13 cellular contexts compared by ENCODE assay signal in genomic region chr5:172364773-172365172, GRCh38.
DNase-seq lines count a peak whose midpoint lies in the region; ATAC-seq and TF ChIP-seq lines count a peak whose summit lies in the region.
"Had no signal": no experiment of that assay in that cellular context is flagged by ENCODE, and none has a peak within 500 bp of the region (broad histone marks: within the 10 kb centered on the region; RNA-seq: fewer than 3 reads in every experiment).

No MANE protein-coding gene starts in this region.

- no peak overlapping the region for H3K4me3 Mint-ChIP-seq in T-helper 17 cell
- H3K4me3 Mint-ChIP-seq in activated naive CD8-positive, alpha-beta T cell treated with anti-CD3 and anti-CD28 coated beads for 36 hours, result no peak overlapping the region
- H3K4me3 Mint-ChIP-seq: memory B cell had no signal

- intact Hi-C loops in stomach (cut with DNase I; ENCODE audit: low total_unique reads), result no loop called here

- H3K36me3 Mint-ChIP-seq in T-helper 17 cell (ENCODE audit: low read depth), result no peaks in the 10 kb centered on the region
- no peaks in the 10 kb centered on the region for H3K36me3 Mint-ChIP-seq in activated naive CD8-positive, alpha-beta T cell treated with anti-CD3 and anti-CD28 coated beads for 36 hours
- H3K36me3 Mint-ChIP-seq: memory B cell had no signal

- ATAC-seq in T-helper 17 cell (no peak), GM18868 (IDR thresholded peaks at IDR 0.05; ENCODE audit: unreplicated experiment) (no peak)

- H3K4me1 ChIP-seq in stomach, result no peaks in the 10 kb centered on the region
- H3K4me1 ChIP-seq: pancreas had no signal

- peak in 11 of 14 donors; percentile 12 to 61 (median 35) for DNase-seq in C1 segment of cervical spinal cord (lab: John Stamatoyannopoulos, UW)
- DNase-seq in GM12865 (ENCODE audit: low read depth), result peak; percentile 64
- DNase-seq in T-helper 17 cell, result no peak
- DNase-seq in hypothalamus (lab: John Stamatoyannopoulos, UW), result peak in 31 of 51 donors; percentile 3 to 68 (median 24)
- DNase-seq in activated naive CD8-positive, alpha-beta T cell treated with anti-CD3 and anti-CD28 coated beads for 36 hours, result no peak
- no peak for DNase-seq in middle frontal gyrus (ENCODE audit: extremely low spot score, low spot score)
- DNase-seq in stomach, result no peak
- DNase-seq: NCI-H2107, pancreas, PC-9 had no signal

- H3K27me3 Mint-ChIP-seq in T-helper 17 cell, result peaks cover 6% of the 10 kb centered on the region
- no peaks in the 10 kb centered on the region for H3K27me3 Mint-ChIP-seq in activated naive CD8-positive, alpha-beta T cell treated with anti-CD3 and anti-CD28 coated beads for 36 hours

- no peak for TF ChIP-seq EP300 in stomach (IDR thresholded peaks at IDR 0.05)

- H3K4me3 ChIP-seq in GM12865 (ENCODE audit: low read depth, low read length) (no peak overlapping the region), stomach (no peak overlapping the region)
- H3K4me3 ChIP-seq: pancreas, PC-9 had no signal

- no peaks in the 10 kb centered on the region for H3K9me3 ChIP-seq in T-helper 17 cell (ENCODE audit: control insufficient read depth, low read length, poor library complexity, severe bottlenecking)
- H3K9me3 ChIP-seq in stomach, result no peaks in the 10 kb centered on the region
- H3K9me3 ChIP-seq: pancreas had no signal

- H3K27ac Mint-ChIP-seq in T-helper 17 cell, result peak overlapping the region; percentile 24
- H3K27ac Mint-ChIP-seq in activated naive CD8-positive, alpha-beta T cell treated with anti-CD3 and anti-CD28 coated beads for 36 hours, result no peak overlapping the region
- H3K27ac Mint-ChIP-seq: memory B cell had no signal

- H3K9me3 Mint-ChIP-seq in activated naive CD8-positive, alpha-beta T cell treated with anti-CD3 and anti-CD28 coated beads for 36 hours, result no peaks in the 10 kb centered on the region
- H3K9me3 Mint-ChIP-seq: memory B cell had no signal

- no peak overlapping the region for H3K27ac ChIP-seq in stomach
- H3K27ac ChIP-seq: KMS-11, pancreas, PC-9 had no signal

- peaks cover 0 to 54% (median 44%) of the 10 kb centered on the region in 4 donors for H3K36me3 ChIP-seq in stomach
- H3K36me3 ChIP-seq: pancreas had no signal

- no peak for TF ChIP-seq POLR2A in stomach (IDR thresholded peaks at IDR 0.05)

- WGBS in stomach, 5 donors, result 80 to 94% (median 89%) methylated on average over 1 to 2 of the region's 2 CpGs

- no peaks in the 10 kb centered on the region for H3K27me3 ChIP-seq in stomach
- H3K27me3 ChIP-seq: pancreas had no signal

- H3K4me1 Mint-ChIP-seq in T-helper 17 cell, result peaks cover 2% of the 10 kb centered on the region
- H3K4me1 Mint-ChIP-seq in activated naive CD8-positive, alpha-beta T cell treated with anti-CD3 and anti-CD28 coated beads for 36 hours, result peaks cover 7% of the 10 kb centered on the region
- H3K4me1 Mint-ChIP-seq: memory B cell had no signal

- no peak for TF ChIP-seq CTCF in GM12865 (IDR thresholded peaks at IDR 0.05; ENCODE audit: insufficient read depth, low read depth, low read length, missing control alignments)
- no peak for TF ChIP-seq CTCF in stomach (IDR thresholded peaks at IDR 0.05)

Comparison
In these comparisons a context has a peak if more than half of its experiments do, and no peak if none do; other contexts are left out.
1. DNase-seq: peak in C1 segment of cervical spinal cord (11 of 14), GM12865 (single experiment) and hypothalamus (31 of 51); none in T-helper 17 cell (0 of 3), activated naive CD8-positive, alpha-beta T cell treated with anti-CD3 and anti-CD28 coated beads for 36 hours (single experiment), middle frontal gyrus (single experiment) and stomach (single experiment).